ENCODE assay signal across 13 cellular contexts in genomic region chr20:31694842-31695593, GRCh38. TPM values are rescaled to one million over a fixed set of nuclear protein-coding genes. Genes with fewer than 3 reads are reported as not detected.
DNase-seq lines count a peak whose midpoint lies in the region; ATAC-seq and TF ChIP-seq lines count a peak whose summit lies in the region.
"Had no signal": no experiment of that assay in that cellular context is flagged by ENCODE, and none has a peak within 500 bp of the region (broad histone marks: within the 10 kb centered on the region; RNA-seq: fewer than 3 reads in every experiment).

No MANE protein-coding gene starts in this region.

- no peak overlapping the region for H3K9ac ChIP-seq in mesendoderm (ENCODE audit: low read length)

- no peaks in the 10 kb centered on the region for H3K27me3 ChIP-seq in heart right ventricle
- H3K27me3 ChIP-seq in adrenal gland, result no peaks in the 10 kb centered on the region
- no peaks in the 10 kb centered on the region for H3K27me3 ChIP-seq in mesendoderm (ENCODE audit: insufficient read depth, low read length, poor library complexity)
- H3K27me3 ChIP-seq in upper lobe of left lung, result no peaks in the 10 kb centered on the region

- H3K4me2 ChIP-seq in mesendoderm (ENCODE audit: low read length), result no peak overlapping the region

- peak overlapping the region; percentile 32 for H2BK120ac ChIP-seq in mesendoderm (ENCODE audit: low read depth, low read length)

- peak overlapping the region; percentile 24 for H3K18ac ChIP-seq in mesendoderm (ENCODE audit: low read length)

- peaks cover 0 to 62% (median 3%) of the 10 kb centered on the region in 9 donors for H3K36me3 ChIP-seq in heart right ventricle
- H3K36me3 ChIP-seq in adrenal gland (replicated peaks in 1 of 2), result peaks cover 0 to 6% of the 10 kb centered on the region in 2 donors
- H3K36me3 ChIP-seq in mesendoderm (ENCODE audit: control insufficient read depth, insufficient read depth, low read length), result no peaks in the 10 kb centered on the region
- peaks cover 0 to 58% (median 13%) of the 10 kb centered on the region in 4 donors for H3K36me3 ChIP-seq in upper lobe of left lung

- H3K9me3 ChIP-seq in heart right ventricle (no peaks in the 10 kb centered on the region), adrenal gland (replicated peaks in 1 of 3) (no peaks in the 10 kb centered on the region), upper lobe of left lung (no peaks in the 10 kb centered on the region)

- H3K4me3 ChIP-seq in heart right ventricle (no peak overlapping the region), adrenal gland (no peak overlapping the region), mesendoderm (ENCODE audit: low read length) (no peak overlapping the region), upper lobe of left lung (no peak overlapping the region)
- H3K4me3 ChIP-seq: GM12878 had no signal

- DNase-seq in heart right ventricle (no peak), left cardiac atrium (no peak), adrenal gland (no peak), mesendoderm (no peak), upper lobe of left lung (no peak), NAMALWA (ENCODE audit: low spot score) (no peak), sciatic nerve (ENCODE audit: low spot score) (no peak)
- DNase-seq: aorta had no signal

- H3K79me2 ChIP-seq in mesendoderm (ENCODE audit: control insufficient read depth, insufficient read depth, low read length), result no peaks in the 10 kb centered on the region

- no peak for ATAC-seq in heart right ventricle
- no peak for ATAC-seq in left cardiac atrium
- no peak for ATAC-seq in upper lobe of left lung (ENCODE audit: low FRiP score in 2 of 2)
- ATAC-seq in GM19324 (IDR thresholded peaks at IDR 0.05; ENCODE audit: low FRiP score, unreplicated experiment), result no peak
- ATAC-seq in sciatic nerve, result no peak
- ATAC-seq: GM12878 had no signal

- H3K79me1 ChIP-seq in mesendoderm (ENCODE audit: low read length), result peaks cover 6% of the 10 kb centered on the region

- H2AK5ac ChIP-seq in mesendoderm (ENCODE audit: low read length), result peak overlapping the region; percentile 76

- H4K8ac ChIP-seq in mesendoderm (ENCODE audit: low read depth, low read length), result no peak overlapping the region

- intact Hi-C loops in heart right ventricle (cut with DNase I), result no loop called here
- intact Hi-C loops in left cardiac atrium (cut with DNase I), result no loop called here
- intact Hi-C loops in adrenal gland (cut with DNase I), result no loop called here
- intact Hi-C loops in sciatic nerve (cut with DNase I), result no loop called here

- no peak for TF ChIP-seq EP300 in upper lobe of left lung (IDR thresholded peaks at IDR 0.05)

- peak overlapping the region; percentile 20 for H3K4ac ChIP-seq in mesendoderm (ENCODE audit: low read depth, low read length)

- peak overlapping the region in 7 of 10 donors; percentile 7 to 93 (median 45) for H3K27ac ChIP-seq in heart right ventricle
- H3K27ac ChIP-seq in adrenal gland, result peak overlapping the region in 3 of 5 donors; percentile 68 to 92 (median 78)
- peak overlapping the region; percentile 23 for H3K27ac ChIP-seq in mesendoderm (ENCODE audit: low read depth, low read length)
- peak overlapping the region; percentile 64 to 99 (median 90) for H3K27ac ChIP-seq in upper lobe of left lung
- H3K27ac ChIP-seq: C4-2B had no signal

- H4K5ac ChIP-seq in mesendoderm (ENCODE audit: low read length), result no peak overlapping the region

- H2BK5ac ChIP-seq in mesendoderm (ENCODE audit: low read length), result peak overlapping the region; percentile 65

- WGBS in heart right ventricle, 2 donors, result 82% methylated on average over 5 of the region's 5 CpGs
- 85 to 96% (median 88%) methylated on average over 5 of the region's 5 CpGs for WGBS in adrenal gland, 4 donors
- WGBS in mesendoderm (ENCODE audit: extremely low coverage, insufficient coverage, low lambda C conversion rate), result no CpG with 5 or more reads among the region's 5 CpGs
- 81 to 93% methylated on average over 5 of the region's 5 CpGs for WGBS in upper lobe of left lung, 2 donors

- peak overlapping the region; percentile 54 for H3K56ac ChIP-seq in mesendoderm (ENCODE audit: low read length)

- no peak overlapping the region for H3K23ac ChIP-seq in mesendoderm (ENCODE audit: low read length)

- no peak for TF ChIP-seq POLR2A in adrenal gland (IDR thresholded peaks at IDR 0.05)
- no peak for TF ChIP-seq POLR2A in upper lobe of left lung (IDR thresholded peaks at IDR 0.05)

- H2BK15ac ChIP-seq in mesendoderm (replicated peaks; ENCODE audit: low read depth), result no peak overlapping the region

- no peak for TF ChIP-seq CTCF in heart right ventricle (IDR thresholded peaks at IDR 0.05)
- no peak for TF ChIP-seq CTCF in adrenal gland (IDR thresholded peaks at IDR 0.05)
- TF ChIP-seq CTCF in upper lobe of left lung (IDR thresholded peaks at IDR 0.05), result no peak

- H3K4me1 ChIP-seq in heart right ventricle (peaks cover 21 to 100% (median 90%) of the 10 kb centered on the region in 9 donors), adrenal gland (replicated peaks in 1 of 2) (peaks cover 24 to 56% of the 10 kb centered on the region in 2 donors), mesendoderm (ENCODE audit: control insufficient read depth, low read depth, low read length) (peaks cover 12% of the 10 kb centered on the region), upper lobe of left lung (peaks cover 63 to 96% (median 83%) of the 10 kb centered on the region in 4 donors)

RNA-seq across cellular contexts. Expression of gene BCL2L1, which starts 27.6 kb away (rescaled TPM):
- total RNA-seq in heart right ventricle, result 10 to 100 TPM; 34.7 to 97.4 (median 45.9) TPM
- polyA plus RNA-seq in heart right ventricle, result 100 to 1,000 TPM in 1 of 2 donors, 10 to 100 TPM in 1; 35.2 to 128 TPM
- 10 to 100 TPM; 45.1 to 79.8 TPM for total RNA-seq in left cardiac atrium
- total RNA-seq in adrenal gland, result 100 to 1,000 TPM in 2 of 8 donors, 10 to 100 TPM in 6; 53.8 to 143 (median 84.6) TPM
- polyA plus RNA-seq in adrenal gland, result 10 to 100 TPM; 40.2 to 67.9 (median 40.8) TPM
- 41.9 TPM for polyA plus RNA-seq in mesendoderm (2013, experiment 1 of 2)
- 43.7 TPM for polyA plus RNA-seq in mesendoderm (2013, experiment 2 of 2)
- 100 to 1,000 TPM; 131 to 245 (median 182) TPM for total RNA-seq in upper lobe of left lung
- total RNA-seq in sciatic nerve, result 112 TPM

RNA-seq across cellular contexts. Expression of gene TPX2, which starts 44.1 kb away (rescaled TPM):
- total RNA-seq in heart right ventricle, result 1 to 10 TPM in 4 of 10 donors, under 1 TPM in 6; 0.17 to 9.6 (median 0.85) TPM
- under 1 TPM; 0.29 to 0.72 TPM for polyA plus RNA-seq in heart right ventricle
- total RNA-seq in left cardiac atrium, result 1 to 10 TPM in 1 of 2 donors, under 1 TPM in 1; 0.73 to 2.0 TPM
- total RNA-seq in adrenal gland, result 1 to 10 TPM; 2.1 to 3.4 (median 2.5) TPM
- 1 to 10 TPM in 1 of 3 donors, under 1 TPM in 2; 0.40 to 3.7 (median 0.57) TPM for polyA plus RNA-seq in adrenal gland
- 119 TPM for polyA plus RNA-seq in mesendoderm (2013, experiment 1 of 2)
- polyA plus RNA-seq in mesendoderm (2013, experiment 2 of 2), result 120 TPM
- 1 to 10 TPM; 1.0 to 6.7 (median 3.8) TPM for total RNA-seq in upper lobe of left lung
- total RNA-seq in sciatic nerve, result 0.71 TPM

RNA-seq across cellular contexts. Expression of gene COX4I2, which starts 57.3 kb away (rescaled TPM):
- 10 to 100 TPM in 3 of 10 donors, 1 to 10 TPM in 7; 3.8 to 20.1 (median 7.5) TPM for total RNA-seq in heart right ventricle
- 100 to 1,000 TPM in 1 of 2 donors, 10 to 100 TPM in 1; 30.4 to 103 TPM for polyA plus RNA-seq in heart right ventricle
- 10 to 100 TPM; 11.4 to 12.6 TPM for total RNA-seq in left cardiac atrium
- total RNA-seq in adrenal gland, result not detected
- polyA plus RNA-seq in adrenal gland, result 10 to 100 TPM in 1 of 3 donors, 1 to 10 TPM in 1, under 1 TPM in 1; 0.26 to 12.9 (median 2.8) TPM
- 0.06 TPM for polyA plus RNA-seq in mesendoderm (2013, experiment 1 of 2)
- polyA plus RNA-seq in mesendoderm (2013, experiment 2 of 2), result not detected
- 10 to 100 TPM in 4 of 6 donors, 1 to 10 TPM in 2; 1.9 to 24.3 (median 13.5) TPM for total RNA-seq in upper lobe of left lung
- 8.3 TPM for total RNA-seq in sciatic nerve
- total RNA-seq: GM12878; neural crest cell; T-helper 2 cell treated with Interferon-gamma antibody and Interleukin-4, amounts not matched to agents 100 ng/mL and 5 ng/mL, for 36 hours had no signal
- polyA plus RNA-seq: GM12878 had no signal

Comparison
In these comparisons a context has a peak if more than half of its experiments do, and no peak if none do; other contexts are left out.
1. H3K27ac ChIP-seq: peak in every context shown above with its lines; median percentile 90 in upper lobe of left lung; 78 in adrenal gland; 45 in heart right ventricle; 23 in mesendoderm.